In the genomic region with DNA sequence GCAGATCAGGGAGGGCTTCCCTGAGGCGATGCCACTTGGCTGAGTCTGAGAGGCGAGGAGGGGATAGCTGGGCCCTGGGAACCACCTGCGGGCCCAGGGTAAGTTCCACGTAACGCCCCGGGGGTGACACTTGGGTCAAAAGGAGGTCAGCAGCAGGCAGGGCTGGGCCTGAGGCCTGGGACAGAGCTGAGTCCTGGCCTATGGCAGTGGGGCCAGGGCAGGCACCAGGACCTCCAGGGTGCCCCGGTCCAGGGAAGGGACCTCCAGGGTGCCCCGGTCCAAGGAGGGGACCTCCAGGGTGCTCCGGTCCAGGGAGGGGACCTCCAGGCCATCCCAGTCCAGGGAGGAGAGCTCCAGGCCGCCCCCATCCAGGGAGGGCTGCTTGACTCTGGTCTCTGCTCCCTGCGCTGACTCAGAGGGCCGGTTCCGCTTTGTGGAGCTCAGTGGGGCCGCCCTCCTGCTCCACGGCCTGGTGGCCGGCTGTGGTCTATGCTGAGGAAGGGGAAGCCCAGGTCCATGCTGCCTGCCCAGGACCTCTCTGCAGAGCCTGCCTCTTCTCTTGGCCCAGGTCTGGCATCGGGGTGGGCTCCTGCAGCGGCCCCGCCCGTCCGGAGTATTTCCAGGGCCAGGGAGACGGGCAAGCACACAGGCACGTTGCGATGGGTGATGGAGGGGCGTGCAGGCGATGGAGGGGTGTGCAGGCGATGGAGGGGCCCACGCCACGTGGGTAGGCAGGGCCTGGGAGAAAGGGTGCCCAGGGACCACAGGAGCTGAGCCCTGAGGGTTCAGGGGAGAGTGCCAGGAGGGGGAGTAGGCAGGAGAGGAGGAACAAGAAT, we compare ENCODE assay signal across 8 cellular contexts. TPM values are rescaled to one million over a fixed set of nuclear protein-coding genes. Genes with fewer than 3 reads are reported as not detected.
DNase-seq lines count a peak whose midpoint lies in the region; ATAC-seq and TF ChIP-seq lines count a peak whose summit lies in the region.

No MANE protein-coding gene starts in this region.

- peak; percentile 47 for DNase-seq in activated B cell treated with CpG ODN at 0.5 μM for 24 hours
- DNase-seq in islet precursor cell: peak; percentile 63
- DNase-seq in stromal cell of bone marrow (ENCODE audit: low read depth): peak; percentile 40
- DNase-seq in activated T-helper 2 cell treated with anti-CD3 and anti-CD28 coated beads, Interferon-gamma antibody, Interleukin-2, Interleukin-4, amounts not matched to agents 10 μg/mL and 5 μg/mL and 100 μg/mL, durations not matched to agents 14 hours and 24 hours and 36 hours (ENCODE audit: low spot score): no peak
- DNase-seq in inferior parietal cortex (ENCODE audit: extremely low spot score): no peak
- no peak for DNase-seq in NCI-H774 (lab: John Stamatoyannopoulos, UW)

- POLR2A ChIA-PET in activated B cell treated with CpG ODN at 0.5 μM for 24 hours (lab: Charles Lee): interaction anchor here (1.2 to 3.7 kb wide), 5 partner anchors 10 to 299 kb away, joined by 4 to 12 read pairs (median 9); no protein-coding TSS in a partner anchor

- no peak overlapping the region for H3K27ac Mint-ChIP-seq in activated B cell treated with CpG ODN at 0.5 μM for 24 hours
- no peak overlapping the region for H3K27ac Mint-ChIP-seq in activated T-helper 2 cell treated with anti-CD3 and anti-CD28 coated beads, Interferon-gamma antibody, Interleukin-2, Interleukin-4, amounts not matched to agents 10 μg/mL and 5 μg/mL and 100 μg/mL, durations not matched to agents 14 hours and 24 hours and 36 hours

- H3K9me3 Mint-ChIP-seq in activated B cell treated with CpG ODN at 0.5 μM for 24 hours: no peaks in the 10 kb centered on the region
- H3K9me3 Mint-ChIP-seq in activated T-helper 2 cell treated with anti-CD3 and anti-CD28 coated beads, Interferon-gamma antibody, Interleukin-2, Interleukin-4, amounts not matched to agents 10 μg/mL and 5 μg/mL and 100 μg/mL, durations not matched to agents 14 hours and 24 hours and 36 hours: no peaks in the 10 kb centered on the region

- H3K4me1 Mint-ChIP-seq in activated B cell treated with CpG ODN at 0.5 μM for 24 hours: peaks cover 26% of the 10 kb centered on the region
- no peaks in the 10 kb centered on the region for H3K4me1 Mint-ChIP-seq in activated T-helper 2 cell treated with anti-CD3 and anti-CD28 coated beads, Interferon-gamma antibody, Interleukin-2, Interleukin-4, amounts not matched to agents 10 μg/mL and 5 μg/mL and 100 μg/mL, durations not matched to agents 14 hours and 24 hours and 36 hours (ENCODE audit: low read depth)

- intact Hi-C loops in activated B cell treated with CpG ODN at 0.5 μM for 24 hours (cut with micrococcal nuclease): loop anchor here (1.0 to 10.0 kb wide), 5 partner anchors 8 to 316 kb away; partner anchors contain the start of gene GTSE1
- intact Hi-C loops in activated T-helper 2 cell treated with anti-CD3 and anti-CD28 coated beads, Interferon-gamma antibody, Interleukin-2, Interleukin-4, amounts not matched to agents 10 μg/mL and 5 μg/mL and 100 μg/mL, durations not matched to agents 14 hours and 24 hours and 36 hours (cut with micrococcal nuclease): no loop called here

- no peak for TF ChIP-seq CTCF in activated B cell treated with CpG ODN at 0.5 μM for 24 hours (IDR thresholded peaks at IDR 0.05)

- H3K27me3 Mint-ChIP-seq in activated B cell treated with CpG ODN at 0.5 μM for 24 hours: peaks cover 2% of the 10 kb centered on the region
- peaks cover 3% of the 10 kb centered on the region for H3K27me3 Mint-ChIP-seq in activated T-helper 2 cell treated with anti-CD3 and anti-CD28 coated beads, Interferon-gamma antibody, Interleukin-2, Interleukin-4, amounts not matched to agents 10 μg/mL and 5 μg/mL and 100 μg/mL, durations not matched to agents 14 hours and 24 hours and 36 hours (ENCODE audit: low read depth)

- no peak overlapping the region for H3K4me3 Mint-ChIP-seq in activated B cell treated with CpG ODN at 0.5 μM for 24 hours
- H3K4me3 Mint-ChIP-seq in activated T-helper 2 cell treated with anti-CD3 and anti-CD28 coated beads, Interferon-gamma antibody, Interleukin-2, Interleukin-4, amounts not matched to agents 10 μg/mL and 5 μg/mL and 100 μg/mL, durations not matched to agents 14 hours and 24 hours and 36 hours (ENCODE audit: low read depth): no peak overlapping the region

- H3K36me3 Mint-ChIP-seq in activated B cell treated with CpG ODN at 0.5 μM for 24 hours (ENCODE audit: low read depth): no peaks in the 10 kb centered on the region
- no peaks in the 10 kb centered on the region for H3K36me3 Mint-ChIP-seq in activated T-helper 2 cell treated with anti-CD3 and anti-CD28 coated beads, Interferon-gamma antibody, Interleukin-2, Interleukin-4, amounts not matched to agents 10 μg/mL and 5 μg/mL and 100 μg/mL, durations not matched to agents 14 hours and 24 hours and 36 hours (ENCODE audit: low read depth)

- ATAC-seq in GM18868 (IDR thresholded peaks at IDR 0.05; ENCODE audit: unreplicated experiment) (peak; percentile 41), activated B cell treated with CpG ODN at 0.5 μM for 24 hours (ENCODE audit: low read depth) (peak; percentile 94), GM18867 (IDR thresholded peaks at IDR 0.05; ENCODE audit: unreplicated experiment) (no peak)

- CTCF ChIA-PET in activated B cell treated with CpG ODN at 0.5 μM for 24 hours (lab: Charles Lee): interaction anchor here (0.8 to 4.6 kb wide), 11 partner anchors 10 to 419 kb away, joined by 3 to 76 read pairs (median 6); no protein-coding TSS in a partner anchor

RNA-seq across cellular contexts. Expression of gene WNT7B, which starts 19.5 kb away (rescaled TPM):
- total RNA-seq in activated B cell treated with CpG ODN at 0.5 μM for 24 hours: not detected in 2 replicates
- total RNA-seq in activated T-helper 2 cell treated with anti-CD3 and anti-CD28 coated beads, Interferon-gamma antibody, Interleukin-2, Interleukin-4, amounts not matched to agents 10 μg/mL and 5 μg/mL and 100 μg/mL, durations not matched to agents 14 hours and 24 hours and 36 hours: not detected in 2 replicates

Comparison
In these comparisons a context has a peak if more than half of its experiments do, and no peak if none do; other contexts are left out.
1. DNase-seq: peak in activated B cell treated with CpG ODN at 0.5 μM for 24 hours (single experiment), islet precursor cell (single experiment) and stromal cell of bone marrow (single experiment); none in activated T-helper 2 cell treated with anti-CD3 and anti-CD28 coated beads, Interferon-gamma antibody, Interleukin-2, Interleukin-4, amounts not matched to agents 10 μg/mL and 5 μg/mL and 100 μg/mL, durations not matched to agents 14 hours and 24 hours and 36 hours (single experiment), inferior parietal cortex (single experiment) and NCI-H774 (single experiment).